9 cellular contexts compared by ENCODE assay signal in the genomic region with DNA sequence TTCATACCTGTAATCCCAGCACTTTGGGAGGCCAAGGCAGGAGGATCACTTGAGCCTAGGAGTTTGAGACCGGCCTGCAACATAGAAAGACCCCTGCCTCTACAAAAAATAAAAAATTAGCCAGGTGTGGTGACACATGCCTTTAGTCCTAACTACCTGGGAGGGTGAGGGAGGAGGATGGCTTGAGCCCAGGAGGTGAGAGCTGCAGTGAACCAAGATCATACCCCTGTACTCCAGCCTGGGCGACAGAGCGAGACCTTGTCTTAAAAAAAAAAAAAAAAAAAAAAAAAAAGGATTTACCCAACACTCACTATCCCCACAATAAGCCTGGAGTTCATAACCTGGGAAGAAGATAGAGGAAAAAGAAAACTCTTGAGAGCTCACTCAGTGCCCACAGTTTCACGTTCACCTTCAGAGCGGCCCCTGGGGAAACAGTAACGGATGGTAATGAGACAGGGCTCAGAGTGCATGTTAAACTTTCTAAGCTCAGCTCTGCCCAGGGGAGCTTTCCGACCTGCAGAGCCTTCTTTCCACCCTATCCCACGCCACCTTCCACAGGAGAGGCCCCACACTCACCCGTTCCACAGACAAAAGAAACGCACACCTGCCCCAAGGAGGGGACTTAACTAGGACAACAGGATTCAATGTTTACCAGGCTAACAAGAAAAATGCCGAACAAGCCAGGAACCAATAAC.
DNase-seq lines count a peak whose midpoint lies in the region; ATAC-seq, FAIRE-seq and TF ChIP-seq lines count a peak whose summit lies in the region.
"Had no signal": no experiment of that assay in that cellular context is flagged by ENCODE, and none has a peak within 500 bp of the region (broad histone marks: within the 10 kb centered on the region; RNA-seq: fewer than 3 reads in every experiment).

No MANE protein-coding gene starts in this region.

- no peak for TF ChIP-seq CTCF in keratinocyte (optimal IDR thresholded peaks at IDR 0.05 in 1 of 3, IDR thresholded peaks at IDR 0.05 in 1 of 3, conservative IDR thresholded peaks at IDR 0.05 in 1 of 3; ENCODE audit: extremely low read depth in 1 of 3, insufficient read depth in 2 of 3, low read length in 3 of 3)

- no peaks in the 10 kb centered on the region for H3K27me3 ChIP-seq in keratinocyte (ENCODE audit: control insufficient read depth, extremely low read depth, insufficient read depth, low read length)

- no peaks in the 10 kb centered on the region for H4K20me1 ChIP-seq in keratinocyte (ENCODE audit: control insufficient read depth, extremely low read depth, insufficient read depth, low read length)

- peak; percentile 69 for ATAC-seq in GM21619 (IDR thresholded peaks at IDR 0.05; ENCODE audit: unreplicated experiment)
- ATAC-seq in T-helper 17 cell: peak; percentile 5
- ATAC-seq in stimulated activated naive B cell treated with anti-CD40 and anti-IgM and Interleukin-4, amounts not matched to agents 10 μg/mL and 1 μg/mL and 100 μg/mL, for 72 hours (replicated peaks): peak; percentile 29 to 63
- no peak for ATAC-seq in HG03520 (IDR thresholded peaks at IDR 0.05; ENCODE audit: unreplicated experiment)
- ATAC-seq in GM18909 (IDR thresholded peaks at IDR 0.05; ENCODE audit: poor library complexity, unreplicated experiment): no peak
- ATAC-seq in GM19328 (IDR thresholded peaks at IDR 0.05; ENCODE audit: unreplicated experiment): no peak

- peak overlapping the region; percentile 91 for H3K4me3 Mint-ChIP-seq in T-helper 17 cell
- H3K4me3 Mint-ChIP-seq in stimulated activated naive B cell treated with anti-CD40 and anti-IgM and Interleukin-4, amounts not matched to agents 10 μg/mL and 1 μg/mL and 100 μg/mL, for 72 hours: peak overlapping the region; percentile 12 to 46

- DNase-seq in T-helper 17 cell (no peak), keratinocyte (ENCODE audit: low read depth, low spot score) (no peak)
- DNase-seq in stimulated activated naive B cell treated with anti-CD40 and anti-IgM and Interleukin-4, amounts not matched to agents 10 μg/mL and 1 μg/mL and 100 μg/mL, for 72 hours: no peak
- DNase-seq: GF-D8 had no signal

- H3K36me3 ChIP-seq in keratinocyte (ENCODE audit: control insufficient read depth in 2 of 2, extremely low read depth in 1 of 2, insufficient read depth in 2 of 2, low read length in 2 of 2): no peaks in the 10 kb centered on the region

- no peak overlapping the region for H2AFZ ChIP-seq in keratinocyte (ENCODE audit: control insufficient read depth, low read length)

- H3K9me3 ChIP-seq in T-helper 17 cell (ENCODE audit: control insufficient read depth, low read length, poor library complexity, severe bottlenecking): no peaks in the 10 kb centered on the region
- H3K9me3 ChIP-seq in keratinocyte (ENCODE audit: control insufficient read depth, low read depth, low read length): no peaks in the 10 kb centered on the region

- dilution Hi-C loops in keratinocyte (cut with MboI; ENCODE audit: extremely low pct_ligation_motif_present, low sequenced_read_pairs): no loop called here

- H3K27ac Mint-ChIP-seq in T-helper 17 cell: no peak overlapping the region
- peak overlapping the region; percentile 91 for H3K27ac Mint-ChIP-seq in stimulated activated naive B cell treated with anti-CD40 and anti-IgM and Interleukin-4, amounts not matched to agents 10 μg/mL and 1 μg/mL and 100 μg/mL, for 72 hours

- FAIRE-seq in keratinocyte (lab: Jason Lieb, UNC): no peak
- FAIRE-seq: endometrium had no signal

- H3K9me3 Mint-ChIP-seq in stimulated activated naive B cell treated with anti-CD40 and anti-IgM and Interleukin-4, amounts not matched to agents 10 μg/mL and 1 μg/mL and 100 μg/mL, for 72 hours: no peaks in the 10 kb centered on the region

- H3K4me1 Mint-ChIP-seq in T-helper 17 cell: peaks cover 77% of the 10 kb centered on the region
- peaks cover 50 to 77% of the 10 kb centered on the region in 2 donors for H3K4me1 Mint-ChIP-seq in stimulated activated naive B cell treated with anti-CD40 and anti-IgM and Interleukin-4, amounts not matched to agents 10 μg/mL and 1 μg/mL and 100 μg/mL, for 72 hours

- peaks cover 64% of the 10 kb centered on the region for H3K4me1 ChIP-seq in keratinocyte (ENCODE audit: control insufficient read depth, extremely low read depth, insufficient read depth, low read length)

- no peaks in the 10 kb centered on the region for H3K27me3 Mint-ChIP-seq in T-helper 17 cell
- no peaks in the 10 kb centered on the region for H3K27me3 Mint-ChIP-seq in stimulated activated naive B cell treated with anti-CD40 and anti-IgM and Interleukin-4, amounts not matched to agents 10 μg/mL and 1 μg/mL and 100 μg/mL, for 72 hours

- no peak overlapping the region for H3K4me3 ChIP-seq in keratinocyte (ENCODE audit: control insufficient read depth in 2 of 3, extremely low read depth in 1 of 3, insufficient read depth in 2 of 3, low read depth in 1 of 3, low read length in 3 of 3)

- H3K9me1 ChIP-seq in keratinocyte (ENCODE audit: control insufficient read depth, extremely low read depth, insufficient read depth, low read length): no peaks in the 10 kb centered on the region

- peak overlapping the region; percentile 99 for H3K27ac ChIP-seq in keratinocyte (ENCODE audit: control insufficient read depth, insufficient read depth, low read length)

- peaks cover 6% of the 10 kb centered on the region for H3K36me3 Mint-ChIP-seq in T-helper 17 cell (ENCODE audit: low read depth)
- peaks cover 18 to 41% of the 10 kb centered on the region in 2 donors for H3K36me3 Mint-ChIP-seq in stimulated activated naive B cell treated with anti-CD40 and anti-IgM and Interleukin-4, amounts not matched to agents 10 μg/mL and 1 μg/mL and 100 μg/mL, for 72 hours

- H3K79me2 ChIP-seq in keratinocyte (ENCODE audit: control insufficient read depth, insufficient read depth, low read length): peaks cover 2% of the 10 kb centered on the region

- peak overlapping the region; percentile 82 for H3K9ac ChIP-seq in keratinocyte (ENCODE audit: control insufficient read depth, extremely low read depth, insufficient read depth, low read length)

- H3K4me2 ChIP-seq in keratinocyte (ENCODE audit: control insufficient read depth, extremely low read depth, insufficient read depth, low read depth, low read length): peak overlapping the region; percentile 94

Comparison
In these comparisons a context has a peak if more than half of its experiments do, and no peak if none do; other contexts are left out.
1. ATAC-seq: peak in GM21619 (single experiment), T-helper 17 cell (single experiment) and stimulated activated naive B cell treated with anti-CD40 and anti-IgM and Interleukin-4, amounts not matched to agents 10 μg/mL and 1 μg/mL and 100 μg/mL, for 72 hours (2 of 2); none in HG03520 (single experiment), GM18909 (single experiment) and GM19328 (single experiment).